ENCODE assay signal across 26 cellular contexts in genomic region chr21:17746920-17747319, GRCh38.
"Had no signal": no experiment of that assay in that cellular context is flagged by ENCODE, and none has a peak within 500 bp of the region (broad histone marks: within the 10 kb centered on the region; RNA-seq: fewer than 3 reads in every experiment).

No MANE protein-coding gene starts in this region.

- H3K27ac Mint-ChIP-seq: nephron, neural progenitor cell, progenitor cell of endocrine pancreas had no signal

- H3K4me3 Mint-ChIP-seq: naive thymus-derived CD4-positive, alpha-beta T cell; nephron; neural progenitor cell had no signal

- H3K27me3 ChIP-seq: esophagus squamous epithelium, heart right ventricle, left lung, neural progenitor cell, right lobe of liver, tibial nerve, upper lobe of left lung had no signal

- H3K4me2 ChIP-seq: neural progenitor cell had no signal

- H3K9ac ChIP-seq: neural progenitor cell, parathyroid adenoma had no signal

- H3K9me3 ChIP-seq: esophagus squamous epithelium, right lobe of liver, thoracic aorta had no signal

- DNase-seq: dermis blood vessel endothelial cell; effector memory CD4-positive, alpha-beta T cell; erythroblast; esophagus squamous epithelium; foreskin melanocyte; glutamatergic neuron; heart right ventricle; hippocampal formation; left cardiac atrium; left lung; mesenchymal stem cell; midbrain; naive thymus-derived CD4-positive, alpha-beta T cell; right lobe of liver; small intestine; stimulated activated CD4-positive, alpha-beta T cell treated with anti-CD3 and anti-CD28 coated beads, Interleukin-15, amount 100 ng/mL, for 24 hours; stimulated activated CD4-positive, alpha-beta T cell treated with anti-CD3 and anti-CD28 coated beads, Interleukin-2, amount 100 ng/mL, for 48 hours; stimulated activated naive CD4-positive, alpha-beta T cell treated with Interleukin-2 at 50 U/mL for 16 hours; upper lobe of left lung had no signal

- H2AFZ ChIP-seq: neural progenitor cell, parathyroid adenoma had no signal

- H3K4me3 ChIP-seq: coronary artery, esophagus squamous epithelium, heart right ventricle, left lung, neural progenitor cell, right lobe of liver, thoracic aorta, tibial nerve, upper lobe of left lung had no signal

- H3K27me3 Mint-ChIP-seq: progenitor cell of endocrine pancreas had no signal

- H3K79me2 ChIP-seq: parathyroid adenoma had no signal

- H3K4me1 Mint-ChIP-seq: nephron, neural progenitor cell had no signal

- H3K36me3 ChIP-seq: esophagus squamous epithelium, heart right ventricle, left lung, neural progenitor cell, right lobe of liver, thoracic aorta, tibial nerve, upper lobe of left lung had no signal

- H3K4me1 ChIP-seq: heart right ventricle, left lung, neural progenitor cell, parathyroid adenoma, right lobe of liver, tibial nerve, upper lobe of left lung had no signal

- ATAC-seq: heart right ventricle; left cardiac atrium; left lung; naive thymus-derived CD4-positive, alpha-beta T cell; right lobe of liver had no signal

- H3K36me3 Mint-ChIP-seq: neural progenitor cell had no signal
